ENCODE assay signal across 13 cellular contexts in the genomic region with DNA sequence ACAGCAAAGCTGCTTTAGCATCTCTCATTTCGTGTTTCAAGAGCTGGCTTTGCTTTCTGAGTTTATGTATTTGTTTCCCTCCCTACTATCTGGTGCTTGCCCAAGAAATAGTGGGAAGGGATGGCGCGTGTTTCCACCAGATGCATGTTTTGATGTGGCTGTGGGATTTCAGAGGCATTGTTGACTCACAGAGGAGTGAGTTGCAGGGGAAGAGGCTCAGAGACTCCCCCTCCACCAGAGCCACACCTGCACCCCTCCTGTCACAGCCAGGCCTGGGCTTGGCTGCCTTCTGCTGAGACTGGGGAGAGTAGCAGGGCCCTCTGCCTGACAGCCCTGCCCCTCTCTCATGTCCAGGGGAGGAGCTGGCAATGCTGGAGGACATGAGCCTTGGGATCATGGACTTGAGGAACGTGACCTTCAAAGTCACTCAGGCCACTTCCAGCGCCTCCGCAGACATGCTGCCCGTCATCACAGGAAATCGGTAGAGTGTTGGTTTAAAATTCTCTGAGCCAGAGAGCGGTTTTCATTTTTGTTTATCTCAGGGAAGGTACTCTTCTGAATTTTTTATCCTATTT.
"Had no signal": no experiment of that assay in that cellular context is flagged by ENCODE, and none has a peak within 500 bp of the region (broad histone marks: within the 10 kb centered on the region; RNA-seq: fewer than 3 reads in every experiment).

No MANE protein-coding gene starts in this region.

- DNase-seq: effector memory CD4-positive, alpha-beta T cell; gastrocnemius medialis; heart right ventricle; mesenchymal stem cell; RPMI8226; stimulated activated CD4-positive, alpha-beta T cell treated with anti-CD3 and anti-CD28 coated beads, Interleukin-15, amount 100 ng/mL, for 24 hours; stimulated activated CD4-positive, alpha-beta T cell treated with anti-CD3 and anti-CD28 coated beads, Interleukin-4, amount 100 ng/mL, for 4 hours; T-helper 9 cell; trophoblast cell had no signal

- H3K4me3 Mint-ChIP-seq: central memory CD8-positive, alpha-beta T cell; neural crest cell had no signal

- H3K9me3 ChIP-seq: gastrocnemius medialis, heart right ventricle had no signal

- H3K4me3 ChIP-seq: gastrocnemius medialis, heart right ventricle had no signal

- H3K27me3 Mint-ChIP-seq: central memory CD8-positive, alpha-beta T cell had no signal

- H3K27ac ChIP-seq: parathyroid adenoma had no signal

- H3K4me1 Mint-ChIP-seq: neural crest cell had no signal

- H3K9me3 Mint-ChIP-seq: central memory CD8-positive, alpha-beta T cell; neural crest cell had no signal

- H3K27me3 ChIP-seq: gastrocnemius medialis, heart right ventricle had no signal

- ATAC-seq: gastrocnemius medialis, left lobe of liver had no signal
